In genomic region chr7:151844080-151844827, GRCh38 we compare ENCODE assay signal across 1 cellular context.
TF ChIP-seq lines count a peak whose summit lies in the region.

No MANE protein-coding gene starts in this region.

TF ChIP-seq in A549, 52 proteins besides CTCF, POLR2A, EP300 and RAD21 (continued from another document):
- TF ChIP-seq, protein P1, sequence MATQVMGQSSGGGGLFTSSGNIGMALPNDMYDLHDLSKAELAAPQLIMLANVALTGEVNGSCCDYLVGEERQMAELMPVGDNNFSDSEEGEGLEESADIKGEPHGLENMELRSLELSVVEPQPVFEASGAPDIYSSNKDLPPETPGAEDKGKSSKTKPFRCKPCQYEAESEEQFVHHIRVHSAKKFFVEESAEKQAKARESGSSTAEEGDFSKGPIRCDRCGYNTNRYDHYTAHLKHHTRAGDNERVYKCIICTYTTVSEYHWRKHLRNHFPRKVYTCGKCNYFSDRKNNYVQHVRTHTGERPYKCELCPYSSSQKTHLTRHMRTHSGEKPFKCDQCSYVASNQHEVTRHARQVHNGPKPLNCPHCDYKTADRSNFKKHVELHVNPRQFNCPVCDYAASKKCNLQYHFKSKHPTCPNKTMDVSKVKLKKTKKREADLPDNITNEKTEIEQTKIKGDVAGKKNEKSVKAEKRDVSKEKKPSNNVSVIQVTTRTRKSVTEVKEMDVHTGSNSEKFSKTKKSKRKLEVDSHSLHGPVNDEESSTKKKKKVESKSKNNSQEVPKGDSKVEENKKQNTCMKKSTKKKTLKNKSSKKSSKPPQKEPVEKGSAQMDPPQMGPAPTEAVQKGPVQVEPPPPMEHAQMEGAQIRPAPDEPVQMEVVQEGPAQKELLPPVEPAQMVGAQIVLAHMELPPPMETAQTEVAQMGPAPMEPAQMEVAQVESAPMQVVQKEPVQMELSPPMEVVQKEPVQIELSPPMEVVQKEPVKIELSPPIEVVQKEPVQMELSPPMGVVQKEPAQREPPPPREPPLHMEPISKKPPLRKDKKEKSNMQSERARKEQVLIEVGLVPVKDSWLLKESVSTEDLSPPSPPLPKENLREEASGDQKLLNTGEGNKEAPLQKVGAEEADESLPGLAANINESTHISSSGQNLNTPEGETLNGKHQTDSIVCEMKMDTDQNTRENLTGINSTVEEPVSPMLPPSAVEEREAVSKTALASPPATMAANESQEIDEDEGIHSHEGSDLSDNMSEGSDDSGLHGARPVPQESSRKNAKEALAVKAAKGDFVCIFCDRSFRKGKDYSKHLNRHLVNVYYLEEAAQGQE (IDR thresholded peaks at IDR 0.05) = no peak
- TF ChIP-seq JUN (IDR thresholded peaks at IDR 0.05) = peak; percentile 64 to 69; a peak in 3 of 5 replicates
- no peak for TF ChIP-seq MYC (IDR thresholded peaks at IDR 0.05; ENCODE audit: borderline replicate concordance, low read length)
- TF ChIP-seq ESRRA (IDR thresholded peaks at IDR 0.05; ENCODE audit: borderline replicate concordance, low read length) = no peak
- no peak for TF ChIP-seq MAZ (IDR thresholded peaks at IDR 0.05; ENCODE audit: borderline replicate concordance, low read depth, low read length)
- TF ChIP-seq HOXB13 (CRISPR knock-in tag; IDR thresholded peaks at IDR 0.05; ENCODE audit: low read depth) = no peak
- TF ChIP-seq CBX2 (IDR thresholded peaks at IDR 0.05; ENCODE audit: borderline replicate concordance, low read depth) = no peak
